Comparison of ENCODE assay signal across 16 cellular contexts in the genomic region with DNA sequence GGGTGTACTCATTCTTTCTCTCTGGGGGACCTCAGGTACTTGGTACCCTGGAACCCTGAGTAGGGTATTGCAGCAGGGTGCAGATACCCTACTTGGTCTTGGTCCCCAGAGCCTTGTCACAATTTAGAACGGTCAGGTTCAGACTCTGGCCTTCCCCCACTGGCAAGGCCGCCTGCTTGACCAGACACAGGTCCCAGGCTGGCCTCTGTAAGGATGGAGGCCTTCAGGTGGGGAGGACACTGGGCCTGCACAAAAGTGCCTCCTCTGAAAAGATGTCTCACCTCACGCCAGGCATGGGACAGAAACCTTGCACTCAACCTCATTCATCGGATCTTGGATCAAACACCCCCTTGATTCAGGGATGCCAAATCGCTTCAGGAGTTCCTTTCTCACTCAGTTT.
DNase-seq lines count a peak whose midpoint lies in the region; ATAC-seq and TF ChIP-seq lines count a peak whose summit lies in the region.
"Had no signal": no experiment of that assay in that cellular context is flagged by ENCODE, and none has a peak within 500 bp of the region (broad histone marks: within the 10 kb centered on the region; RNA-seq: fewer than 3 reads in every experiment).

No MANE protein-coding gene starts in this region.

- H3K27me3 Mint-ChIP-seq in activated T-cell treated with anti-CD3 and anti-CD28 coated beads, Interleukin-2, amount 50 U/mL, for 4 hours (ENCODE audit: low read depth) = peaks cover 5% of the 10 kb centered on the region
- no peaks in the 10 kb centered on the region for H3K27me3 Mint-ChIP-seq in activated T-helper 17 cell treated with anti-CD3 and anti-CD28 coated beads, Interleukin-2, amount 50 U/mL, for 72 hours
- peaks cover 10 to 34% (median 13%) of the 10 kb centered on the region in 3 donors for H3K27me3 Mint-ChIP-seq in naive B cell

- H3K27ac ChIP-seq in upper lobe of right lung = no peak overlapping the region
- H3K27ac ChIP-seq: epithelial cell of prostate, sigmoid colon had no signal

- no peak for TF ChIP-seq CTCF in upper lobe of right lung (IDR thresholded peaks at IDR 0.05)

- ATAC-seq in activated T-cell treated with anti-CD3 and anti-CD28 coated beads, Interleukin-2, amount 50 U/mL, for 4 hours = no peak
- ATAC-seq in activated T-helper 17 cell treated with anti-CD3 and anti-CD28 coated beads, Interleukin-2, amount 50 U/mL, for 72 hours (replicated peaks) = no peak
- ATAC-seq in naive B cell (ENCODE audit: low read depth in 2 of 2) (no peak), upper lobe of right lung (no peak)

- no peak for DNase-seq in activated T-cell treated with anti-CD3 and anti-CD28 coated beads, Interleukin-2, amount 50 U/mL, for 4 hours
- no peak for DNase-seq in activated T-cell treated with anti-CD3 and anti-CD28 coated beads, Interleukin-2, amount 50 U/mL, for 1 hour
- DNase-seq in naive B cell (no peak), upper lobe of right lung (peak; percentile 46), Ammon's horn (ENCODE audit: low spot score) (no peak), foreskin melanocyte (no peak)
- no peak for DNase-seq in stimulated activated naive CD4-positive, alpha-beta T cell (lab: John Stamatoyannopoulos, UW)
- DNase-seq: aorta; mammary epithelial cell; NCI-H2081; NCI-H526 treated with DMSO at 0.1 percent for 48 hours; OCI-M1; sigmoid colon; stimulated activated CD4-positive, alpha-beta T cell treated with anti-CD3 and anti-CD28 coated beads, Interleukin-2, amount 100 ng/mL, for 48 hours had no signal

- H3K36me3 ChIP-seq in upper lobe of right lung = no peaks in the 10 kb centered on the region
- H3K36me3 ChIP-seq: sigmoid colon had no signal

- no peaks in the 10 kb centered on the region for H3K36me3 Mint-ChIP-seq in activated T-cell treated with anti-CD3 and anti-CD28 coated beads, Interleukin-2, amount 50 U/mL, for 4 hours (ENCODE audit: insufficient read depth)
- peaks cover 43% of the 10 kb centered on the region for H3K36me3 Mint-ChIP-seq in activated T-helper 17 cell treated with anti-CD3 and anti-CD28 coated beads, Interleukin-2, amount 50 U/mL, for 72 hours (ENCODE audit: low read depth)
- H3K36me3 Mint-ChIP-seq in naive B cell = peaks cover 0 to 8% of the 10 kb centered on the region in 2 donors

- H3K27ac Mint-ChIP-seq in activated T-helper 17 cell treated with anti-CD3 and anti-CD28 coated beads, Interleukin-2, amount 50 U/mL, for 72 hours = peak overlapping the region; percentile 90
- no peak overlapping the region for H3K27ac Mint-ChIP-seq in naive B cell

- peak overlapping the region; percentile 80 for H3K4me3 Mint-ChIP-seq in activated T-cell treated with anti-CD3 and anti-CD28 coated beads, Interleukin-2, amount 50 U/mL, for 4 hours
- H3K4me3 Mint-ChIP-seq in activated T-helper 17 cell treated with anti-CD3 and anti-CD28 coated beads, Interleukin-2, amount 50 U/mL, for 72 hours = peak overlapping the region; percentile 85
- H3K4me3 Mint-ChIP-seq in naive B cell = peak overlapping the region in 7 of 8 donors; percentile 47 to 86 (median 80)

- no peaks in the 10 kb centered on the region for H3K9me3 ChIP-seq in upper lobe of right lung
- H3K9me3 ChIP-seq: sigmoid colon had no signal

- peaks cover 11% of the 10 kb centered on the region for H3K27me3 ChIP-seq in upper lobe of right lung

- peaks cover 61% of the 10 kb centered on the region for H3K4me1 Mint-ChIP-seq in activated T-cell treated with anti-CD3 and anti-CD28 coated beads, Interleukin-2, amount 50 U/mL, for 4 hours (ENCODE audit: low read depth)
- H3K4me1 Mint-ChIP-seq in activated T-helper 17 cell treated with anti-CD3 and anti-CD28 coated beads, Interleukin-2, amount 50 U/mL, for 72 hours = peaks cover 27% of the 10 kb centered on the region
- peaks cover 17 to 27% (median 18%) of the 10 kb centered on the region in 3 donors for H3K4me1 Mint-ChIP-seq in naive B cell

- peaks cover 20% of the 10 kb centered on the region for H3K4me1 ChIP-seq in upper lobe of right lung

- H3K4me3 ChIP-seq in upper lobe of right lung = no peak overlapping the region
- H3K4me3 ChIP-seq: sigmoid colon had no signal

- no peaks in the 10 kb centered on the region for H3K9me3 Mint-ChIP-seq in activated T-cell treated with anti-CD3 and anti-CD28 coated beads, Interleukin-2, amount 50 U/mL, for 4 hours
- H3K9me3 Mint-ChIP-seq in activated T-helper 17 cell treated with anti-CD3 and anti-CD28 coated beads, Interleukin-2, amount 50 U/mL, for 72 hours = no peaks in the 10 kb centered on the region
- H3K9me3 Mint-ChIP-seq in naive B cell = peaks cover 0 to 1% (median 0%) of the 10 kb centered on the region in 7 donors

- intact Hi-C loops in upper lobe of right lung (cut with DNase I) = loop anchor here (5.0 kb wide), 1 partner anchor 283 kb away; no protein-coding TSS in a partner anchor
